ENCODE assay signal across 1 cellular context in the genomic region with DNA sequence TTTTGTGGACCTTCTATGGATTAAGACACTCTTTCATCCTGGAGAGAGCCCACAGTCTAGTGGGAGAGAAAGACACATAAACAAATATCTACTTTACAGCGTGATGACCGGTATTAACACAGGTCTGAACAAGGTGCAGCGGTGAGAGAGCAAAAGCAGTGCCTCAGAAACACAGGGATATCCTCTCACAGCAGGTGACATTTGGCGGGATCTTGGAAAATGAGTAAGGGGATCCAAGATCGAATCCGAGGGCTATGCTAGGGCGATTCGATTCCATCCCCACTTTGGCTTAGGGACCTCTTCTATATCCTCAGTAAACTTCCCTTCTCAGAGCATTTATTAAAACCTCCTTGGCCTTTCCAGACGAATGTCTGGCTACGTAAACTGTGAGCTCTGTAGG.
TF ChIP-seq lines count a peak whose summit lies in the region.

No MANE protein-coding gene starts in this region.

TF ChIP-seq in K562, 482 proteins besides CTCF, POLR2A, EP300 and RAD21 (continued from another document):
- TF ChIP-seq BACH1 (tag; IDR thresholded peaks at IDR 0.05) (no peak), KDM5B (IDR thresholded peaks at IDR 0.05; ENCODE audit: insufficient replicate concordance, low read depth, low read length) (no peak), NFIC (IDR thresholded peaks at IDR 0.05) (no peak), ZNF274 (IDR thresholded peaks at IDR 0.05; ENCODE audit: borderline replicate concordance, low read depth, low read length) (no peak), IFI16 (CRISPR knock-in tag; IDR thresholded peaks at IDR 0.05) (no peak), HMG20A (CRISPR knock-in tag; conservative IDR thresholded peaks at IDR 0.05) (no peak), GABPB2 (CRISPR knock-in tag; conservative IDR thresholded peaks at IDR 0.05) (no peak), PURB (CRISPR knock-in tag; IDR thresholded peaks at IDR 0.05; ENCODE audit: low read depth) (no peak), CEBPG (CRISPR knock-in tag; IDR thresholded peaks at IDR 0.05) (no peak), CEBPG (tag; conservative IDR thresholded peaks at IDR 0.05 in 1 of 2, IDR thresholded peaks at IDR 0.05 in 1 of 2) (no peak), JUND (IDR thresholded peaks at IDR 0.05; ENCODE audit: borderline replicate concordance, low read depth, low read length) (no peak), JUND (tag; IDR thresholded peaks at IDR 0.05; ENCODE audit: borderline replicate concordance, low read depth, low read length) (no peak), GABPB1 (CRISPR knock-in tag; IDR thresholded peaks at IDR 0.05) (no peak), PML (IDR thresholded peaks at IDR 0.05; ENCODE audit: low read length) (no peak), RFX1 (IDR thresholded peaks at IDR 0.05) (no peak)
- TF ChIP-seq, protein P1, sequence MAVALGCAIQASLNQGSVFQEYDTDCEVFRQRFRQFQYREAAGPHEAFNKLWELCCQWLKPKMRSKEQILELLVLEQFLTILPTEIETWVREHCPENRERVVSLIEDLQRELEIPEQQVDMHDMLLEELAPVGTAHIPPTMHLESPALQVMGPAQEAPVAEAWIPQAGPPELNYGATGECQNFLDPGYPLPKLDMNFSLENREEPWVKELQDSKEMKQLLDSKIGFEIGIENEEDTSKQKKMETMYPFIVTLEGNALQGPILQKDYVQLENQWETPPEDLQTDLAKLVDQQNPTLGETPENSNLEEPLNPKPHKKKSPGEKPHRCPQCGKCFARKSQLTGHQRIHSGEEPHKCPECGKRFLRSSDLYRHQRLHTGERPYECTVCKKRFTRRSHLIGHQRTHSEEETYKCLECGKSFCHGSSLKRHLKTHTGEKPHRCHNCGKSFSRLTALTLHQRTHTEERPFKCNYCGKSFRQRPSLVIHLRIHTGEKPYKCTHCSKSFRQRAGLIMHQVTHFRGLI (CRISPR knock-in tag; IDR thresholded peaks at IDR 0.05), result no peak
- TF ChIP-seq, protein P2, sequence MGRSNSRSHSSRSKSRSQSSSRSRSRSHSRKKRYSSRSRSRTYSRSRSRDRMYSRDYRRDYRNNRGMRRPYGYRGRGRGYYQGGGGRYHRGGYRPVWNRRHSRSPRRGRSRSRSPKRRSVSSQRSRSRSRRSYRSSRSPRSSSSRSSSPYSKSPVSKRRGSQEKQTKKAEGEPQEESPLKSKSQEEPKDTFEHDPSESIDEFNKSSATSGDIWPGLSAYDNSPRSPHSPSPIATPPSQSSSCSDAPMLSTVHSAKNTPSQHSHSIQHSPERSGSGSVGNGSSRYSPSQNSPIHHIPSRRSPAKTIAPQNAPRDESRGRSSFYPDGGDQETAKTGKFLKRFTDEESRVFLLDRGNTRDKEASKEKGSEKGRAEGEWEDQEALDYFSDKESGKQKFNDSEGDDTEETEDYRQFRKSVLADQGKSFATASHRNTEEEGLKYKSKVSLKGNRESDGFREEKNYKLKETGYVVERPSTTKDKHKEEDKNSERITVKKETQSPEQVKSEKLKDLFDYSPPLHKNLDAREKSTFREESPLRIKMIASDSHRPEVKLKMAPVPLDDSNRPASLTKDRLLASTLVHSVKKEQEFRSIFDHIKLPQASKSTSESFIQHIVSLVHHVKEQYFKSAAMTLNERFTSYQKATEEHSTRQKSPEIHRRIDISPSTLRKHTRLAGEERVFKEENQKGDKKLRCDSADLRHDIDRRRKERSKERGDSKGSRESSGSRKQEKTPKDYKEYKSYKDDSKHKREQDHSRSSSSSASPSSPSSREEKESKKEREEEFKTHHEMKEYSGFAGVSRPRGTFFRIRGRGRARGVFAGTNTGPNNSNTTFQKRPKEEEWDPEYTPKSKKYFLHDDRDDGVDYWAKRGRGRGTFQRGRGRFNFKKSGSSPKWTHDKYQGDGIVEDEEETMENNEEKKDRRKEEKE (IDR thresholded peaks at IDR 0.05; ENCODE audit: borderline replicate concordance in 1 of 2, control insufficient read depth in 1 of 2, low read depth in 2 of 2, low read length in 1 of 2), result no peak
- TF ChIP-seq, protein P3, sequence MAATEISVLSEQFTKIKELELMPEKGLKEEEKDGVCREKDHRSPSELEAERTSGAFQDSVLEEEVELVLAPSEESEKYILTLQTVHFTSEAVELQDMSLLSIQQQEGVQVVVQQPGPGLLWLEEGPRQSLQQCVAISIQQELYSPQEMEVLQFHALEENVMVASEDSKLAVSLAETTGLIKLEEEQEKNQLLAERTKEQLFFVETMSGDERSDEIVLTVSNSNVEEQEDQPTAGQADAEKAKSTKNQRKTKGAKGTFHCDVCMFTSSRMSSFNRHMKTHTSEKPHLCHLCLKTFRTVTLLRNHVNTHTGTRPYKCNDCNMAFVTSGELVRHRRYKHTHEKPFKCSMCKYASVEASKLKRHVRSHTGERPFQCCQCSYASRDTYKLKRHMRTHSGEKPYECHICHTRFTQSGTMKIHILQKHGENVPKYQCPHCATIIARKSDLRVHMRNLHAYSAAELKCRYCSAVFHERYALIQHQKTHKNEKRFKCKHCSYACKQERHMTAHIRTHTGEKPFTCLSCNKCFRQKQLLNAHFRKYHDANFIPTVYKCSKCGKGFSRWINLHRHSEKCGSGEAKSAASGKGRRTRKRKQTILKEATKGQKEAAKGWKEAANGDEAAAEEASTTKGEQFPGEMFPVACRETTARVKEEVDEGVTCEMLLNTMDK (IDR thresholded peaks at IDR 0.05; ENCODE audit: borderline replicate concordance, insufficient read depth, low read depth, low read length, poor library complexity, severe bottlenecking), result no peak
- TF ChIP-seq, protein P4, sequence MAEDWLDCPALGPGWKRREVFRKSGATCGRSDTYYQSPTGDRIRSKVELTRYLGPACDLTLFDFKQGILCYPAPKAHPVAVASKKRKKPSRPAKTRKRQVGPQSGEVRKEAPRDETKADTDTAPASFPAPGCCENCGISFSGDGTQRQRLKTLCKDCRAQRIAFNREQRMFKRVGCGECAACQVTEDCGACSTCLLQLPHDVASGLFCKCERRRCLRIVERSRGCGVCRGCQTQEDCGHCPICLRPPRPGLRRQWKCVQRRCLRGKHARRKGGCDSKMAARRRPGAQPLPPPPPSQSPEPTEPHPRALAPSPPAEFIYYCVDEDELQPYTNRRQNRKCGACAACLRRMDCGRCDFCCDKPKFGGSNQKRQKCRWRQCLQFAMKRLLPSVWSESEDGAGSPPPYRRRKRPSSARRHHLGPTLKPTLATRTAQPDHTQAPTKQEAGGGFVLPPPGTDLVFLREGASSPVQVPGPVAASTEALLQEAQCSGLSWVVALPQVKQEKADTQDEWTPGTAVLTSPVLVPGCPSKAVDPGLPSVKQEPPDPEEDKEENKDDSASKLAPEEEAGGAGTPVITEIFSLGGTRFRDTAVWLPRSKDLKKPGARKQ (CRISPR knock-in tag; IDR thresholded peaks at IDR 0.05), result no peak
- TF ChIP-seq, protein P5, sequence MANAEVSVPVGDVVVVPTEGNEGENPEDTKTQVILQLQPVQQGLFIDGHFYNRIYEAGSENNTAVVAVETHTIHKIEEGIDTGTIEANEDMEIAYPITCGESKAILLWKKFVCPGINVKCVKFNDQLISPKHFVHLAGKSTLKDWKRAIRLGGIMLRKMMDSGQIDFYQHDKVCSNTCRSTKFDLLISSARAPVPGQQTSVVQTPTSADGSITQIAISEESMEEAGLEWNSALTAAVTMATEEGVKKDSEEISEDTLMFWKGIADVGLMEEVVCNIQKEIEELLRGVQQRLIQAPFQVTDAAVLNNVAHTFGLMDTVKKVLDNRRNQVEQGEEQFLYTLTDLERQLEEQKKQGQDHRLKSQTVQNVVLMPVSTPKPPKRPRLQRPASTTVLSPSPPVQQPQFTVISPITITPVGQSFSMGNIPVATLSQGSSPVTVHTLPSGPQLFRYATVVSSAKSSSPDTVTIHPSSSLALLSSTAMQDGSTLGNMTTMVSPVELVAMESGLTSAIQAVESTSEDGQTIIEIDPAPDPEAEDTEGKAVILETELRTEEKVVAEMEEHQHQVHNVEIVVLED (CRISPR knock-in tag; IDR thresholded peaks at IDR 0.05), result no peak
